22 cellular contexts compared by ENCODE assay signal in genomic region chr13:73467103-73467502, GRCh38.
DNase-seq lines count a peak whose midpoint lies in the region; ATAC-seq and TF ChIP-seq lines count a peak whose summit lies in the region.
"Had no signal": no experiment of that assay in that cellular context is flagged by ENCODE, and none has a peak within 500 bp of the region (broad histone marks: within the 10 kb centered on the region; RNA-seq: fewer than 3 reads in every experiment).

No MANE protein-coding gene starts in this region.

- H3K4me1 ChIP-seq in trophoblast cell (ENCODE audit: control insufficient read depth in 1 of 2, insufficient read depth in 2 of 2, low read length in 2 of 2) (no peaks in the 10 kb centered on the region), stomach (no peaks in the 10 kb centered on the region)
- H3K4me1 ChIP-seq: BLaER1 treated with 17β-estradiol and CSF1 and Interleukin-3, amounts not matched to agents 10 nM and 100 nM had no signal

- no peak overlapping the region for H2AFZ ChIP-seq in trophoblast cell (ENCODE audit: insufficient read depth, low read length, poor library complexity)

- no peak overlapping the region for H4K91ac ChIP-seq in trophoblast cell (ENCODE audit: low read depth, low read length)

- H3K18ac ChIP-seq in trophoblast cell (ENCODE audit: low read length): no peak overlapping the region

- no CpG with 5 or more reads among the region's 2 CpGs for WGBS in trophoblast cell (ENCODE audit: extremely low coverage, insufficient coverage, insufficient read length)
- WGBS in stomach, 5 donors: 44 to 68% (median 61%) methylated on average over 2 of the region's 2 CpGs

- no peak for ATAC-seq in HG03139 (IDR thresholded peaks at IDR 0.05; ENCODE audit: unreplicated experiment)
- ATAC-seq in HG02642 (IDR thresholded peaks at IDR 0.05; ENCODE audit: poor library complexity, unreplicated experiment): no peak
- ATAC-seq: activated CD8-positive, alpha-beta memory T cell treated with anti-CD3 and anti-CD28 coated beads, Interleukin-2, amount 10 ng/mL, durations not matched to agents 7 days and 5 days; activated naive CD4-positive, alpha-beta T cell treated with anti-CD3 and anti-CD28 coated beads, Interleukin-2, amount 50 U/mL, for 72 hours; stimulated activated naive CD8-positive, alpha-beta T cell treated with anti-CD3 and anti-CD28 coated beads, Interleukin-15, amount 100 ng/mL, for 72 hours had no signal

- H3K79me1 ChIP-seq in trophoblast cell (ENCODE audit: low read length): no peaks in the 10 kb centered on the region

- no peak overlapping the region for H3K4me2 ChIP-seq in trophoblast cell (ENCODE audit: low read length)
- H3K4me2 ChIP-seq: BLaER1 treated with 17β-estradiol and CSF1 and Interleukin-3, amounts not matched to agents 10 nM and 100 nM had no signal

- intact Hi-C loops in stomach (cut with DNase I; ENCODE audit: low total_unique reads): no loop called here

- no peak overlapping the region for H2BK12ac ChIP-seq in trophoblast cell (ENCODE audit: low read length)

- TF ChIP-seq CTCF in epithelial cell of esophagus (IDR thresholded peaks at IDR 0.05; ENCODE audit: insufficient read depth, low read depth, low read length, missing control alignments) (no peak), stomach (IDR thresholded peaks at IDR 0.05) (no peak)

- no peak for TF ChIP-seq POLR2A in stomach (IDR thresholded peaks at IDR 0.05)

- H2BK5ac ChIP-seq in trophoblast cell (ENCODE audit: low read depth, low read length, poor library complexity): no peak overlapping the region

- H3K9me3 ChIP-seq in trophoblast cell (ENCODE audit: insufficient read depth, low read depth, low read length): no peaks in the 10 kb centered on the region
- H3K9me3 ChIP-seq in stomach: no peaks in the 10 kb centered on the region
- H3K9me3 ChIP-seq: BLaER1 treated with 17β-estradiol and CSF1 and Interleukin-3, amounts not matched to agents 10 nM and 100 nM had no signal

- DNase-seq in COR-L47 (lab: John Stamatoyannopoulos, UW) (peak; percentile 55), NCI-H146 (lab: John Stamatoyannopoulos, UW) (peak; percentile 29), epithelial cell of esophagus (ENCODE audit: low read depth) (peak; percentile 28), trophoblast cell (peak; percentile 17 to 21), SW 1271 (lab: John Stamatoyannopoulos, UW) (no peak), stomach (no peak)
- DNase-seq: activated CD4-positive, alpha-beta T cell treated with anti-CD3 and anti-CD28 coated beads for 4 hours; activated CD8-positive, alpha-beta memory T cell treated with anti-CD3 and anti-CD28 coated beads, Interleukin-2, amount 10 ng/mL, durations not matched to agents 7 days and 5 days; Calu3; EL; endodermal cell; foreskin fibroblast; kidney glomerular epithelial cell; natural killer cell; NCI-H1436 treated with DMSO at 0.1 percent for 48 hours; OCI-M1; stimulated activated CD4-positive, alpha-beta T cell treated with anti-CD3 and anti-CD28 coated beads, Interleukin-4, amount 100 ng/mL, for 1 hour; stimulated activated naive CD8-positive, alpha-beta T cell treated with anti-CD3 and anti-CD28 coated beads, Interleukin-15, amount 100 ng/mL, for 72 hours had no signal

- H4K8ac ChIP-seq in trophoblast cell (ENCODE audit: low read depth, low read length): no peak overlapping the region

- H3K4ac ChIP-seq in trophoblast cell (ENCODE audit: low read depth, low read length): no peak overlapping the region

- no peak overlapping the region for H3K9ac ChIP-seq in trophoblast cell (ENCODE audit: low read length)
- H3K9ac ChIP-seq: BLaER1 treated with 17β-estradiol and CSF1 and Interleukin-3, amounts not matched to agents 10 nM and 100 nM had no signal

- no peak overlapping the region for H4K12ac ChIP-seq in trophoblast cell (ENCODE audit: low read depth, low read length)

- H3K23ac ChIP-seq in trophoblast cell (ENCODE audit: low read length): no peak overlapping the region

- H3K27me3 ChIP-seq in trophoblast cell (ENCODE audit: insufficient read depth, low read length): no peaks in the 10 kb centered on the region
- no peaks in the 10 kb centered on the region for H3K27me3 ChIP-seq in stomach
- H3K27me3 ChIP-seq: BLaER1 treated with 17β-estradiol and CSF1 and Interleukin-3, amounts not matched to agents 10 nM and 100 nM had no signal

- H3K14ac ChIP-seq in trophoblast cell (ENCODE audit: low read length): no peak overlapping the region

- H3K36me3 ChIP-seq in trophoblast cell (ENCODE audit: control insufficient read depth in 1 of 2, insufficient read depth in 2 of 2, low read length in 2 of 2) (no peaks in the 10 kb centered on the region), stomach (no peaks in the 10 kb centered on the region)
- H3K36me3 ChIP-seq: BLaER1 treated with 17β-estradiol and CSF1 and Interleukin-3, amounts not matched to agents 10 nM and 100 nM had no signal

- TF ChIP-seq EP300 in stomach (IDR thresholded peaks at IDR 0.05): no peak

- H3K79me2 ChIP-seq in trophoblast cell (ENCODE audit: control insufficient read depth, insufficient read depth, low read length, poor library complexity): no peaks in the 10 kb centered on the region

- no peak overlapping the region for H2AK5ac ChIP-seq in trophoblast cell (ENCODE audit: low read length)

- H2BK120ac ChIP-seq in trophoblast cell (ENCODE audit: insufficient read depth, low read length, poor library complexity): no peak overlapping the region

- H3K4me3 ChIP-seq in epithelial cell of esophagus (ENCODE audit: low read length) (no peak overlapping the region), trophoblast cell (ENCODE audit: low read depth, low read length) (no peak overlapping the region), stomach (no peak overlapping the region)
- H3K4me3 ChIP-seq: BLaER1 treated with 17β-estradiol and CSF1 and Interleukin-3, amounts not matched to agents 10 nM and 100 nM had no signal

- H3K27ac ChIP-seq in trophoblast cell (ENCODE audit: low read depth, low read length) (no peak overlapping the region), stomach (no peak overlapping the region)
- H3K27ac ChIP-seq: BLaER1 treated with 17β-estradiol and CSF1 and Interleukin-3, amounts not matched to agents 10 nM and 100 nM had no signal

Comparison
In these comparisons a context has a peak if more than half of its experiments do, and no peak if none do; other contexts are left out.
1. DNase-seq: peak in COR-L47 (single experiment), NCI-H146 (single experiment), epithelial cell of esophagus (single experiment) and trophoblast cell (2 of 2); none in SW 1271 (0 of 2) and stomach (single experiment).